In the genomic region with DNA sequence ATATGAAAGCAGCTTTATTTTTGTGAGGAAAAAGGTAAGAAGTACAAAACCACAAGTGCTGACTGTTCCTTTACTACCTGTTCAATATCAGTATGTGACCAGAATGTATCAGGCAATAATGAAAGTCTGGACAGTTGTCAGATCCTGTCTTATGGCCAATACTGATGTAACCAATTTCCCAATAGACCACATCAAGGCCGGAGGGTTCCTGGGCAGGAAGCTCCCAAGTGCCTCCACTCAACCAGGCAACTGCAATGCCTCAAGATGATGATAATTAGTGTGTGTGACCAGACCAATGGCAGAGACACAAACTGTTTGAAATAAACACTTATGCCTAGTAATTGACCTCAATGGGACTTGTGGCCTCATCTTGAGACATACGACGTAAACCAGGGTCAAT, we compare ENCODE assay signal across 18 cellular contexts.
"Had no signal": no experiment of that assay in that cellular context is flagged by ENCODE, and none has a peak within 500 bp of the region (broad histone marks: within the 10 kb centered on the region; RNA-seq: fewer than 3 reads in every experiment).

No MANE protein-coding gene starts in this region.

- H3K27me3 ChIP-seq: brain microvascular endothelial cell, neural progenitor cell, stomach had no signal

- DNase-seq: activated CD4-positive, alpha-beta T cell treated with anti-CD3 and anti-CD28 coated beads, Interleukin-2, amount 50 U/mL, for 4 hours; activated T-cell treated with anti-CD3 and anti-CD28 coated beads, Interleukin-2, amount 50 U/mL, for 1 hour; brain microvascular endothelial cell; cerebellar nuclear complex; endodermal cell; erythroblast; foreskin fibroblast; midbrain; stimulated activated CD4-positive, alpha-beta T cell treated with anti-CD3 and anti-CD28 coated beads, Interleukin-4, amount 100 ng/mL, for 4 hours; stomach had no signal

- H3K4me3 Mint-ChIP-seq: activated naive CD4-positive, alpha-beta T cell treated with anti-CD3 and anti-CD28 coated beads, Interleukin-2, amount 50 U/mL, for 24 hours; dendritic cell treated with granulocyte-macrophage colony-stimulating factor and Interleukin-4, amounts not matched to agents 40 ng/mL and 50 ng/mL, for 4 days; endodermal cell; neural progenitor cell; T-helper 1 cell treated with Interleukin-12 subunit alpha and Interleukin-12 subunit beta and Interleukin-4 antibody, amounts not matched to agents 30 μg/mL and 1 μg/mL, for 36 hours had no signal

- H3K27ac ChIP-seq: brain microvascular endothelial cell, neural progenitor cell, parathyroid adenoma, skin epidermis, stomach, thoracic aorta had no signal

- H3K4me3 ChIP-seq: neural progenitor cell, skin epidermis, stomach, thoracic aorta had no signal

- H3K4me1 Mint-ChIP-seq: endodermal cell, neural progenitor cell had no signal

- H3K9ac ChIP-seq: neural progenitor cell, parathyroid adenoma had no signal

- H3K36me3 Mint-ChIP-seq: neural progenitor cell had no signal

- H3K36me3 ChIP-seq: brain microvascular endothelial cell, neural progenitor cell, stomach, thoracic aorta had no signal

- ATAC-seq: activated CD4-positive, CD25-positive, alpha-beta regulatory T cell treated with anti-CD3 and anti-CD28 coated beads, Interleukin-2, amount 50 U/mL, for 24 hours had no signal

- H3K27me3 Mint-ChIP-seq: activated naive CD4-positive, alpha-beta T cell treated with anti-CD3 and anti-CD28 coated beads, Interleukin-2, amount 50 U/mL, for 24 hours; dendritic cell treated with granulocyte-macrophage colony-stimulating factor and Interleukin-4, amounts not matched to agents 40 ng/mL and 50 ng/mL, for 4 days had no signal

- H3K4me2 ChIP-seq: neural progenitor cell had no signal

- H3K27ac Mint-ChIP-seq: activated naive CD4-positive, alpha-beta T cell treated with anti-CD3 and anti-CD28 coated beads, Interleukin-2, amount 50 U/mL, for 24 hours; dendritic cell treated with granulocyte-macrophage colony-stimulating factor and Interleukin-4, amounts not matched to agents 40 ng/mL and 50 ng/mL, for 4 days; neural progenitor cell; T-helper 1 cell treated with Interleukin-12 subunit alpha and Interleukin-12 subunit beta and Interleukin-4 antibody, amounts not matched to agents 30 μg/mL and 1 μg/mL, for 36 hours had no signal

- H3K4me1 ChIP-seq: neural progenitor cell had no signal

- H3K9me3 Mint-ChIP-seq: activated naive CD4-positive, alpha-beta T cell treated with anti-CD3 and anti-CD28 coated beads, Interleukin-2, amount 50 U/mL, for 24 hours; dendritic cell treated with granulocyte-macrophage colony-stimulating factor and Interleukin-4, amounts not matched to agents 40 ng/mL and 50 ng/mL, for 4 days; endodermal cell; neural progenitor cell; T-helper 1 cell treated with Interleukin-12 subunit alpha and Interleukin-12 subunit beta and Interleukin-4 antibody, amounts not matched to agents 30 μg/mL and 1 μg/mL, for 36 hours had no signal
